In genomic region chr4:140152015-140152703, GRCh38 we compare ENCODE assay signal across 1 cellular context.
TF ChIP-seq lines count a peak whose summit lies in the region.

No MANE protein-coding gene starts in this region.

TF ChIP-seq in IMR-90, 13 proteins besides CTCF, POLR2A, EP300 and RAD21 (continued from another document):
- TF ChIP-seq, protein P1, sequence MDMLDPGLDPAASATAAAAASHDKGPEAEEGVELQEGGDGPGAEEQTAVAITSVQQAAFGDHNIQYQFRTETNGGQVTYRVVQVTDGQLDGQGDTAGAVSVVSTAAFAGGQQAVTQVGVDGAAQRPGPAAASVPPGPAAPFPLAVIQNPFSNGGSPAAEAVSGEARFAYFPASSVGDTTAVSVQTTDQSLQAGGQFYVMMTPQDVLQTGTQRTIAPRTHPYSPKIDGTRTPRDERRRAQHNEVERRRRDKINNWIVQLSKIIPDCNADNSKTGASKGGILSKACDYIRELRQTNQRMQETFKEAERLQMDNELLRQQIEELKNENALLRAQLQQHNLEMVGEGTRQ (IDR thresholded peaks at IDR 0.05; ENCODE audit: low read depth, low read length): no peak
